8 cellular contexts compared by ENCODE assay signal in the genomic region with DNA sequence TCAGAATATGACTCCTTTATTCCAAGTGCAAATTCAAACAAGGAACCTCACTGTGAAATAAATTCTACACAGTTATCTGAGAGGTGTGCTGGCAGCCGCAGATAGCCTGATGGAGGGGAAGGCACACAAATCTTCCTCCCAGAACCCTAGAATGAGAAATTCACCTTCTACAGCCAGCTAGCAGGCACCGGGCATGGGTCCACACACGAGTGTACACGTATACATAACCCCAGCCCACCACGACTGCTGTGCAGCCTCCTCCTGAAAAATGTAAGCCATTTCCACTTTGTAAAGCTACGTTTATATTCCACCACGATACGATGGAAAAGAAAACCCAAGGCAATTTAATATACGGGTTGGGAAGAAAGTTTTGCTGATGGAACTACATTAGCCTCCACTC. TPM values are rescaled to one million over a fixed set of nuclear protein-coding genes. Genes with fewer than 3 reads are reported as not detected.
DNase-seq lines count a peak whose midpoint lies in the region; ATAC-seq and TF ChIP-seq lines count a peak whose summit lies in the region.

No MANE protein-coding gene starts in this region.

- no peak for ATAC-seq in Panc1
- no peak for ATAC-seq in natural killer cell
- no peak for ATAC-seq in HG02642 (IDR thresholded peaks at IDR 0.05; ENCODE audit: poor library complexity, unreplicated experiment)
- no peak for ATAC-seq in GM18502 (IDR thresholded peaks at IDR 0.05; ENCODE audit: poor library complexity, unreplicated experiment)
- no peak for ATAC-seq in GM21390 (IDR thresholded peaks at IDR 0.05; ENCODE audit: unreplicated experiment)

- H3K4me1 Mint-ChIP-seq in natural killer cell = peaks cover 12 to 23% of the 10 kb centered on the region in 2 donors

- no peaks in the 10 kb centered on the region for H3K36me3 Mint-ChIP-seq in natural killer cell

- peak overlapping the region; percentile 95 for H3K4me3 Mint-ChIP-seq in natural killer cell

- CTCF ChIA-PET in Panc1 (lab: Charles Lee) = no interaction called here

- TF ChIP-seq CTCF in Panc1 (IDR thresholded peaks at IDR 0.05) (no peak), natural killer cell (IDR thresholded peaks at IDR 0.05) (no peak)

- intact Hi-C loops in Panc1 (cut with micrococcal nuclease; ENCODE audit: unreplicated experiment) = no loop called here
- intact Hi-C loops in natural killer cell (cut with micrococcal nuclease) = loop anchor here (5.0 kb wide), 1 partner anchor 171 kb away; no protein-coding TSS in a partner anchor

- H3K27ac ChIP-seq in Panc1 (ENCODE audit: low read length) (peak overlapping the region; percentile 79), ectodermal cell (ENCODE audit: insufficient read depth, low read depth, low read length, poor library complexity, severe bottlenecking) (no peak overlapping the region)

- H3K4me3 ChIP-seq in Panc1 (ENCODE audit: low read depth in 2 of 2, low read length in 2 of 2) (peak overlapping the region; percentile 79 to 90), ectodermal cell (ENCODE audit: insufficient read depth, low read depth, low read length) (peak overlapping the region; percentile 89)

- 71 to 76% methylated on average over 9 of the region's 9 CpGs for whole genome bisulfite sequencing in ectodermal cell, 2 experiments

- H3K27ac Mint-ChIP-seq in natural killer cell = peak overlapping the region; percentile 91 to 99

- POLR2A ChIA-PET in Panc1 (lab: Charles Lee) = interaction anchor here (0.6 kb wide), 1 partner anchor 18 kb away, joined by 6 read pairs; no protein-coding TSS in a partner anchor

- H3K4me1 ChIP-seq in Panc1 (ENCODE audit: control insufficient read depth, insufficient read depth, low read length) (no peaks in the 10 kb centered on the region; the same call in 1 of the 2 replicates), ectodermal cell (ENCODE audit: control insufficient read depth, insufficient read depth, low read length) (peaks cover 5% of the 10 kb centered on the region)

- H3K27me3 ChIP-seq in Panc1 (ENCODE audit: control insufficient read depth, insufficient read depth, low read length) (no peaks in the 10 kb centered on the region), ectodermal cell (ENCODE audit: control insufficient read depth, insufficient read depth, low read length, poor library complexity, severe bottlenecking) (peaks cover 13% of the 10 kb centered on the region)

- in situ Hi-C loops in Panc1 (cut with HindIII; ENCODE audit: low pct_unique_long_range_greater_than_20kb, low sequenced_read_pairs) = no loop called here

- H3K36me3 ChIP-seq in Panc1 (ENCODE audit: control insufficient read depth, insufficient read depth, low read length) (no peaks in the 10 kb centered on the region; the same call in 1 of the 2 replicates), ectodermal cell (ENCODE audit: control insufficient read depth, insufficient read depth, low read length) (peaks cover 9% of the 10 kb centered on the region)

- no peaks in the 10 kb centered on the region for H3K27me3 Mint-ChIP-seq in natural killer cell (ENCODE audit: low read depth in 2 of 2)

- no TSS peak for BruUV-seq in Panc1 (replicated peaks; lab: Mats Ljungman, UMichigan)

- H3K9me3 ChIP-seq in Panc1 (ENCODE audit: control insufficient read depth, insufficient read depth, low read depth, low read length) = no peaks in the 10 kb centered on the region
- H3K9me3 ChIP-seq in ectodermal cell (ENCODE audit: control insufficient read depth, low read length) = no peaks in the 10 kb centered on the region

- DNase-seq in EL = peak; percentile 7
- DNase-seq in Panc1 (ENCODE audit: low read depth, low spot score) = no peak
- DNase-seq in natural killer cell = no peak
- no peak for DNase-seq in MV-4-11 (lab: John Stamatoyannopoulos, UW)

- no peaks in the 10 kb centered on the region for H3K9me3 Mint-ChIP-seq in natural killer cell

RNA-seq across cellular contexts. Expression of a gene that starts 1.8 kb away (rescaled TPM):
- total RNA-seq in Panc1 (2021; ENCODE audit: unreplicated experiment) = 20.1 TPM
- 10.0 TPM for polyA plus RNA-seq in Panc1 (2012; ENCODE audit: insufficient read length)
- polyA plus RNA-seq in ectodermal cell (2013, experiment 1 of 4) = 27.8 TPM
- polyA plus RNA-seq in ectodermal cell (2013, experiment 2 of 4) = 25.9 TPM
- polyA plus RNA-seq in ectodermal cell (2013, experiment 3 of 4) = 28.2 TPM
- polyA plus RNA-seq in ectodermal cell (2013, experiment 4 of 4) = 31.2 TPM
- 10 to 100 TPM; 57.5 to 88.8 (median 70.9) TPM for total RNA-seq in natural killer cell
